18 cellular contexts compared by ENCODE assay signal in genomic region chr10:85977642-85978041, GRCh38.
"Had no signal": no experiment of that assay in that cellular context is flagged by ENCODE, and none has a peak within 500 bp of the region (broad histone marks: within the 10 kb centered on the region; RNA-seq: fewer than 3 reads in every experiment).

No MANE protein-coding gene starts in this region.

- DNase-seq: Karpas-422, KG1, MG63, NCI-H1092, NCI-H1105 treated with DMSO at 0.1 percent for 48 hours, NCI-H1417 treated with DMSO at 0.1 percent for 48 hours, NCI-H146, NCI-H1694 treated with DMSO at 0.1 percent for 48 hours, NCI-H1930, NCI-H2081, NCI-H2107, NCI-H2227 treated with DMSO at 0.1 percent for 48 hours, NCI-H524, NCI-H526 treated with DMSO at 0.1 percent for 48 hours, NCI-H748 treated with DMSO at 0.1 percent for 48 hours, RPMI8226, SHP77, SK-N-SH had no signal

- H3K36me3 ChIP-seq: MG63 had no signal

- H3K4me3 ChIP-seq: MG63 had no signal

- H3K9me3 ChIP-seq: MG63, SK-N-SH had no signal
